In genomic region chr10:61839911-61840310, GRCh38 we compare ENCODE assay signal across 22 cellular contexts.
A peak's percentile ranks its signal among the peaks of the same experiment; 100 is the strongest.
DNase-seq lines count a peak whose midpoint lies in the region; ATAC-seq, FAIRE-seq and TF ChIP-seq lines count a peak whose summit lies in the region.
"Had no signal": no experiment of that assay in that cellular context is flagged by ENCODE, and none has a peak within 500 bp of the region (broad histone marks: within the 10 kb centered on the region; RNA-seq: fewer than 3 reads in every experiment).

No MANE protein-coding gene starts in this region.

- H3K4me1 ChIP-seq in kidney (ENCODE audit: control insufficient read depth in 1 of 2, insufficient read depth in 1 of 2, low read depth in 1 of 2, low read length in 2 of 2) (peaks cover 10 to 39% of the 10 kb centered on the region in 2 donors), upper lobe of right lung (peaks cover 26% of the 10 kb centered on the region)

- POLR2A ChIA-PET in activated CD4-positive, alpha-beta T cell treated with anti-CD3 and anti-CD28 coated beads for 36 hours (lab: Charles Lee), result no interaction called here

- no peaks in the 10 kb centered on the region for H3K27me3 ChIP-seq in upper lobe of right lung
- H3K27me3 ChIP-seq: BE2C, SJSA1 had no signal

- TF ChIP-seq CTCF in kidney (IDR thresholded peaks at IDR 0.05; ENCODE audit: borderline replicate concordance, extremely low read depth, insufficient read depth), result no peak
- TF ChIP-seq CTCF in nephron (IDR thresholded peaks at IDR 0.05; ENCODE audit: unreplicated experiment in 3 of 3), result no peak
- no peak for TF ChIP-seq CTCF in upper lobe of right lung (IDR thresholded peaks at IDR 0.05)

- no peak overlapping the region for H3K9ac ChIP-seq in kidney (ENCODE audit: low read length in 2 of 2)

- peaks cover 40% of the 10 kb centered on the region for H3K4me1 Mint-ChIP-seq in nephron
- H3K4me1 Mint-ChIP-seq in activated CD4-positive, alpha-beta T cell treated with anti-CD3 and anti-CD28 coated beads for 36 hours, result peaks cover 28% of the 10 kb centered on the region

- H3K4me3 ChIP-seq in kidney (ENCODE audit: low read length in 2 of 2) (peak overlapping the region; percentile 3 to 33), upper lobe of right lung (no peak overlapping the region)
- H3K4me3 ChIP-seq: SJSA1 had no signal

- H3K27ac ChIP-seq in kidney (ENCODE audit: low read depth in 2 of 2, low read length in 2 of 2) (peak overlapping the region; percentile 68 to 86), upper lobe of right lung (peak overlapping the region; percentile 38)
- H3K27ac ChIP-seq: SJSA1 had no signal

- intact Hi-C loops in kidney (cut with DNase I) (no loop called here), upper lobe of right lung (cut with DNase I) (no loop called here)
- intact Hi-C loops in activated CD4-positive, alpha-beta T cell treated with anti-CD3 and anti-CD28 coated beads for 36 hours (cut with DNase I, micrococcal nuclease), result loop anchor here in 1 of 2 experiments (10.0 kb wide), 1 partner anchor 695 kb away; no protein-coding TSS in a partner anchor

- peak overlapping the region; percentile 94 to 96 (median 95) for H3K27ac Mint-ChIP-seq in nephron
- H3K27ac Mint-ChIP-seq in activated CD4-positive, alpha-beta T cell treated with anti-CD3 and anti-CD28 coated beads for 36 hours, result no peak overlapping the region
- H3K27ac Mint-ChIP-seq: CD4-positive, alpha-beta T cell had no signal

- CTCF ChIA-PET in activated CD4-positive, alpha-beta T cell treated with anti-CD3 and anti-CD28 coated beads for 36 hours (lab: Charles Lee), result no interaction called here

- no peak for FAIRE-seq in kidney (lab: Jason Lieb, UNC)
- FAIRE-seq: H1 had no signal

- H3K9me3 ChIP-seq in kidney (ENCODE audit: control insufficient read depth in 1 of 2, low read length in 2 of 2) (no peaks in the 10 kb centered on the region), upper lobe of right lung (no peaks in the 10 kb centered on the region)
- H3K9me3 ChIP-seq: BE2C, SJSA1 had no signal

- peak overlapping the region; percentile 3 to 57 (median 11) for H3K4me3 Mint-ChIP-seq in nephron
- no peak overlapping the region for H3K4me3 Mint-ChIP-seq in activated CD4-positive, alpha-beta T cell treated with anti-CD3 and anti-CD28 coated beads for 36 hours
- H3K4me3 Mint-ChIP-seq: CD4-positive, alpha-beta T cell had no signal

- DNase-seq in DMS53 (lab: John Stamatoyannopoulos, UW), result peak; percentile 37
- no peak for DNase-seq in DMS53 treated with DMSO at 0.1 percent for 48 hours (lab: John Stamatoyannopoulos, UW; ENCODE audit: unreplicated experiment)
- DNase-seq in kidney, result no peak
- no peak for DNase-seq in upper lobe of right lung
- no peak for DNase-seq in activated CD4-positive, alpha-beta T cell treated with anti-CD3 and anti-CD28 coated beads for 36 hours
- DNase-seq in NCI-H2029 treated with DMSO at 0.1 percent for 48 hours (lab: John Stamatoyannopoulos, UW), result no peak
- DNase-seq: 8988T; BE2C; CD4-positive, alpha-beta T cell; DMS79 treated with DMSO at 0.1 percent for 48 hours; IMR-90; Kasumi-1; NCI-H1417; NCI-H1930; NCI-H2171; NCI-H446; NCI-H69; NK-92 treated with Interleukin-12 subunit alpha and Interleukin-12 subunit beta, amount 100 ng/mL, for 24 hours had no signal

- H3K36me3 Mint-ChIP-seq in nephron (ENCODE audit: low read depth), result no peaks in the 10 kb centered on the region
- H3K36me3 Mint-ChIP-seq in activated CD4-positive, alpha-beta T cell treated with anti-CD3 and anti-CD28 coated beads for 36 hours (ENCODE audit: low read depth), result no peaks in the 10 kb centered on the region

- no peaks in the 10 kb centered on the region for H3K9me3 Mint-ChIP-seq in nephron
- no peaks in the 10 kb centered on the region for H3K9me3 Mint-ChIP-seq in activated CD4-positive, alpha-beta T cell treated with anti-CD3 and anti-CD28 coated beads for 36 hours (ENCODE audit: low read depth)
- H3K9me3 Mint-ChIP-seq: CD4-positive, alpha-beta T cell had no signal

- H3K36me3 ChIP-seq in kidney (ENCODE audit: control insufficient read depth in 1 of 2, insufficient read depth in 2 of 2, low read length in 2 of 2), result no peaks in the 10 kb centered on the region
- no peaks in the 10 kb centered on the region for H3K36me3 ChIP-seq in upper lobe of right lung
- H3K36me3 ChIP-seq: BE2C, SJSA1 had no signal

- ATAC-seq in upper lobe of right lung (peak; percentile 50), GM21825 (IDR thresholded peaks at IDR 0.05; ENCODE audit: unreplicated experiment) (no peak)
- ATAC-seq in activated CD4-positive, alpha-beta T cell treated with anti-CD3 and anti-CD28 coated beads for 36 hours, result no peak

- H3K27me3 Mint-ChIP-seq in nephron (ENCODE audit: low read depth), result no peaks in the 10 kb centered on the region
- no peaks in the 10 kb centered on the region for H3K27me3 Mint-ChIP-seq in activated CD4-positive, alpha-beta T cell treated with anti-CD3 and anti-CD28 coated beads for 36 hours
- H3K27me3 Mint-ChIP-seq: CD4-positive, alpha-beta T cell had no signal
